In genomic region chr17:75589017-75589918, GRCh38 we compare ENCODE assay signal across 8 cellular contexts. TPM values are rescaled to one million over a fixed set of nuclear protein-coding genes. Genes with fewer than 3 reads are reported as not detected.
DNase-seq lines count a peak whose midpoint lies in the region; ATAC-seq, FAIRE-seq and TF ChIP-seq lines count a peak whose summit lies in the region.

No MANE protein-coding gene starts in this region.

- H3K27me3 ChIP-seq in bronchial epithelial cell (ENCODE audit: control insufficient read depth, insufficient read depth, low read length), result peaks cover 14% of the 10 kb centered on the region

- H3K36me3 Mint-ChIP-seq in activated B cell treated with CpG ODN at 0.5 μM for 24 hours (ENCODE audit: low read depth), result peaks cover 2% of the 10 kb centered on the region

- peak overlapping the region; percentile 73 for H3K27ac Mint-ChIP-seq in activated B cell treated with CpG ODN at 0.5 μM for 24 hours

- DNase-seq in NCI-H2196 (lab: John Stamatoyannopoulos, UW; ENCODE audit: unreplicated experiment), result peak; percentile 93
- DNase-seq in activated B cell treated with CpG ODN at 0.5 μM for 24 hours, result peak; percentile 97
- peak; percentile 36 for DNase-seq in bronchial epithelial cell (ENCODE audit: low read depth)
- DNase-seq in iPS-NIHi7 (ENCODE audit: extremely low spot score), result peak; percentile 99

- CTCF ChIA-PET in activated B cell treated with CpG ODN at 0.5 μM for 24 hours (lab: Charles Lee), result interaction anchor here (1.2 to 2.2 kb wide), 8 partner anchors 9 to 164 kb away, joined by 3 to 14 read pairs (median 6); partner anchors contain the start of genes SMIM5 and TSEN54

- ATAC-seq in GM18505 (IDR thresholded peaks at IDR 0.05; ENCODE audit: unreplicated experiment) (peak; percentile 65), HG03103 (IDR thresholded peaks at IDR 0.05; ENCODE audit: low read depth, unreplicated experiment) (peak; percentile 54), activated B cell treated with CpG ODN at 0.5 μM for 24 hours (ENCODE audit: low read depth) (peak; percentile 84), HG03378 (IDR thresholded peaks at IDR 0.05; ENCODE audit: unreplicated experiment) (no peak)

- POLR2A ChIA-PET in activated B cell treated with CpG ODN at 0.5 μM for 24 hours (lab: Charles Lee), result interaction anchor here (0.7 to 2.7 kb wide), 19 partner anchors 16 to 515 kb away, joined by 3 to 29 read pairs (median 4); partner anchors contain the start of genes LLGL2, NUP85, SLC25A19 and TMEM94

- H3K9me3 Mint-ChIP-seq in activated B cell treated with CpG ODN at 0.5 μM for 24 hours, result no peaks in the 10 kb centered on the region

- no peak for TF ChIP-seq CTCF in activated B cell treated with CpG ODN at 0.5 μM for 24 hours (IDR thresholded peaks at IDR 0.05)
- TF ChIP-seq CTCF in bronchial epithelial cell (IDR thresholded peaks at IDR 0.05; ENCODE audit: insufficient read depth, low read length, severe bottlenecking), result peak; percentile 25

- H3K4me3 Mint-ChIP-seq in activated B cell treated with CpG ODN at 0.5 μM for 24 hours, result peak overlapping the region; percentile 84

- peak overlapping the region; percentile 55 to 93 (median 86) for H3K27ac ChIP-seq in skin epidermis

- H3K4me3 ChIP-seq in bronchial epithelial cell (ENCODE audit: low read depth, low read length) (peak overlapping the region; percentile 59), skin epidermis (peak overlapping the region; percentile 40 to 59 (median 53))

- no peaks in the 10 kb centered on the region for H3K36me3 ChIP-seq in bronchial epithelial cell (ENCODE audit: control insufficient read depth, insufficient read depth, low read length)

- peaks cover 16% of the 10 kb centered on the region for H3K4me1 Mint-ChIP-seq in activated B cell treated with CpG ODN at 0.5 μM for 24 hours

- intact Hi-C loops in activated B cell treated with CpG ODN at 0.5 μM for 24 hours (cut with micrococcal nuclease), result loop anchor here (1.0 to 5.0 kb wide), 6 partner anchors 18 to 318 kb away; partner anchors contain the start of genes MIF4GD and TSEN54

- H3K27me3 Mint-ChIP-seq in activated B cell treated with CpG ODN at 0.5 μM for 24 hours, result no peaks in the 10 kb centered on the region

- FAIRE-seq in bronchial epithelial cell (lab: Jason Lieb, UNC), result no peak

- TF ChIP-seq POLR2A in GM18505 (IDR thresholded peaks at IDR 0.05; ENCODE audit: borderline replicate concordance, extremely low read depth, insufficient read depth, insufficient read length), result no peak

RNA-seq across cellular contexts. Expression of gene MYO15B, which starts 1.7 kb away (rescaled TPM):
- 207 and 264 TPM in 2 replicates for total RNA-seq in activated B cell treated with CpG ODN at 0.5 μM for 24 hours
- total RNA-seq in bronchial epithelial cell, result 1.6 and 3.6 TPM in 2 replicates

RNA-seq across cellular contexts. Expression of gene SMIM5, which starts 44.0 kb away (rescaled TPM):
- total RNA-seq in activated B cell treated with CpG ODN at 0.5 μM for 24 hours (1.1 and 1.7 TPM in 2 replicates), bronchial epithelial cell (3.9 and 7.4 TPM in 2 replicates)

Comparison
In these comparisons a context has a peak if more than half of its experiments do, and no peak if none do; other contexts are left out.
1. DNase-seq: peak in every context shown above with its lines; median percentile 99 in iPS-NIHi7; 97 in activated B cell treated with CpG ODN at 0.5 μM for 24 hours; 93 in NCI-H2196; 36 in bronchial epithelial cell.
2. RNA of gene MYO15B, which starts 1.7 kb away (total RNA-seq): 207 to 264 TPM in activated B cell treated with CpG ODN at 0.5 μM for 24 hours; 1.6 to 3.6 TPM in bronchial epithelial cell; every median in the first group is over 10 times any median in the second.